ENCODE assay signal across 1 cellular context in the genomic region with DNA sequence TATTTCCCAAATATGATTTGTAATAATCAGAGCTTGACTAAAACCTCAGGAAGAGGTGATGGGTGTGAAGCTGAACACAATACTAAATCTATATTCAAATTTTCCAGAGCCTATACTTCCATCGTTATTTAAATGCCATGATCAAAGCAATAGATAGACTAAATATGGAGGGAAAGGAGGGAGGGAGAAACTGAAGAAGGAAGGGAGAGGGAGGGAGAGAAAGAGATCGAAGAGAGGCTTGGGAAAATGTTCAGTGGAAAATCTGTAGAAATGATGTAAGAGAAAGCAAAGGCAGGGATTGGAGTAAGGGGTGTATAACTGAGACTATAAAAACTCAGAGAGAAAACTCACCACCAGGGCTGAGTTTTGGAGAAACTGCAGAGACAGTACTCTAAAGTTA.
TF ChIP-seq lines count a peak whose summit lies in the region.

Gene OSTN, plus strand, starts transcription at position 356 of the 400 bp plus-strand sequence. CDS start 13,292 bp downstream, outside the sequence.

TF ChIP-seq in GM12878, 131 proteins besides CTCF, POLR2A, EP300 and RAD21:
- no peak for TF ChIP-seq NRF1 (conservative IDR thresholded peaks at IDR 0.05; ENCODE audit: low read depth, low read length)
- no peak for TF ChIP-seq RAD51 (IDR thresholded peaks at IDR 0.05)
- TF ChIP-seq CHD2 (IDR thresholded peaks at IDR 0.05; ENCODE audit: borderline replicate concordance, low read depth, low read length) = no peak
- TF ChIP-seq E2F4 (IDR thresholded peaks at IDR 0.05; ENCODE audit: low read depth, low read length) = no peak
- TF ChIP-seq MEF2B (IDR thresholded peaks at IDR 0.05; ENCODE audit: partially characterized antibody, poor library complexity, severe bottlenecking) = no peak
- no peak for TF ChIP-seq MYB (IDR thresholded peaks at IDR 0.05; ENCODE audit: borderline replicate concordance, low read depth, low read length)
- no peak for TF ChIP-seq PML (IDR thresholded peaks at IDR 0.05; ENCODE audit: low read length)
- no peak for TF ChIP-seq SIN3A (IDR thresholded peaks at IDR 0.05; ENCODE audit: low read depth, low read length)
- no peak for TF ChIP-seq ZBTB40 (IDR thresholded peaks at IDR 0.05; ENCODE audit: borderline replicate concordance)
- no peak for TF ChIP-seq REST (IDR thresholded peaks at IDR 0.05; ENCODE audit: low read depth, low read length)
- no peak for TF ChIP-seq PKNOX1 (IDR thresholded peaks at IDR 0.05)
- no peak for TF ChIP-seq ZNF687 (IDR thresholded peaks at IDR 0.05)
- TF ChIP-seq MTA3 (IDR thresholded peaks at IDR 0.05; ENCODE audit: borderline replicate concordance, low read length) = no peak
- no peak for TF ChIP-seq NFXL1 (IDR thresholded peaks at IDR 0.05; ENCODE audit: borderline replicate concordance)
- TF ChIP-seq IKZF1 (conservative IDR thresholded peaks at IDR 0.05) = no peak
- TF ChIP-seq USF1 (IDR thresholded peaks at IDR 0.05; ENCODE audit: borderline replicate concordance, extremely low read length, insufficient read depth, low read depth, low read length) = no peak
- no peak for TF ChIP-seq TAF1 (IDR thresholded peaks at IDR 0.05; ENCODE audit: borderline replicate concordance, low read depth, low read length)
- TF ChIP-seq FOXK2 (IDR thresholded peaks at IDR 0.05) = no peak
